1 cellular context compared by ENCODE assay signal in genomic region chr15:49895337-49896223, GRCh38.
A peak's percentile ranks its signal among the peaks of the same experiment; 100 is the strongest.
TF ChIP-seq lines count a peak whose summit lies in the region.

No MANE protein-coding gene starts in this region.

TF ChIP-seq in H1, 55 proteins besides CTCF, POLR2A, EP300 and RAD21 (continued from another document):
- TF ChIP-seq CHD7 (IDR thresholded peaks at IDR 0.05; ENCODE audit: insufficient replicate concordance, low read length) (peak; percentile 59), TEAD4 (IDR thresholded peaks at IDR 0.05; ENCODE audit: low read depth, low read length) (peak; percentile 49; the same call in 1 of the 2 replicates)
TF ChIP-seq in H1: peak in this region for 2.
